Comparison of ENCODE assay signal across 1 cellular context in genomic region chr11:2581151-2581930, GRCh38.
TF ChIP-seq lines count a peak whose summit lies in the region.

No MANE protein-coding gene starts in this region.

TF ChIP-seq in GM23338, 12 proteins besides CTCF, POLR2A, EP300 and RAD21 (continued from another document):
- no peak for TF ChIP-seq ZNF462 (CRISPR knock-in tag; IDR thresholded peaks at IDR 0.05)
- no peak for TF ChIP-seq JUNB (IDR thresholded peaks at IDR 0.05; ENCODE audit: unreplicated experiment)
- no peak for TF ChIP-seq CREB1 (CRISPR knock-in tag; IDR thresholded peaks at IDR 0.05; ENCODE audit: low read depth)
- TF ChIP-seq EZH2 (IDR thresholded peaks at IDR 0.05; ENCODE audit: low read depth, unreplicated experiment), result no peak
- TF ChIP-seq ZNF331 (CRISPR knock-in tag; IDR thresholded peaks at IDR 0.05; ENCODE audit: low read depth), result no peak
- no peak for TF ChIP-seq NANOG (IDR thresholded peaks at IDR 0.05; ENCODE audit: borderline replicate concordance)
- no peak for TF ChIP-seq ZNF114 (CRISPR knock-in tag; IDR thresholded peaks at IDR 0.05)
TF ChIP-seq in GM23338: peak in this region for 0.
